In genomic region chr2:230684222-230685164, GRCh38 we compare ENCODE assay signal across 9 cellular contexts. TPM values are rescaled to one million over a fixed set of nuclear protein-coding genes. Genes with fewer than 3 reads are reported as not detected.
DNase-seq lines count a peak whose midpoint lies in the region; ATAC-seq and TF ChIP-seq lines count a peak whose summit lies in the region.
"Had no signal": no experiment of that assay in that cellular context is flagged by ENCODE, and none has a peak within 500 bp of the region (broad histone marks: within the 10 kb centered on the region; RNA-seq: fewer than 3 reads in every experiment).

No MANE protein-coding gene starts in this region.

- H3K27me3 Mint-ChIP-seq in endothelial cell (ENCODE audit: unreplicated experiment): peaks cover 2% of the 10 kb centered on the region

- no peak for TF ChIP-seq CTCF in endothelial cell (IDR thresholded peaks at IDR 0.05; ENCODE audit: unreplicated experiment)

- H3K4me1 Mint-ChIP-seq in endothelial cell (ENCODE audit: unreplicated experiment): no peaks in the 10 kb centered on the region

- peak; percentile 65 for DNase-seq in NCI-H2029 (lab: John Stamatoyannopoulos, UW)
- DNase-seq in NCI-H2029 treated with DMSO at 0.1 percent for 48 hours (lab: John Stamatoyannopoulos, UW): no peak
- peak; percentile 56 for DNase-seq in NCI-H510A treated with DMSO at 0.1 percent for 48 hours (lab: John Stamatoyannopoulos, UW)
- DNase-seq in endothelial cell (ENCODE audit: low spot score): no peak
- DNase-seq in renal cortical epithelial cell (ENCODE audit: low read depth): peak; percentile 92
- no peak for DNase-seq in ecto neural progenitor cell (ENCODE audit: low spot score)
- no peak for DNase-seq in stimulated activated CD4-positive, alpha-beta T cell treated with anti-CD3 and anti-CD28 coated beads, Interleukin-4, amount 100 ng/mL, for 4 hours

- H3K36me3 Mint-ChIP-seq in endothelial cell (ENCODE audit: low read depth, unreplicated experiment): no peaks in the 10 kb centered on the region

- H3K9me3 Mint-ChIP-seq in endothelial cell (ENCODE audit: unreplicated experiment): no peaks in the 10 kb centered on the region

- peak overlapping the region; percentile 64 for H3K27ac Mint-ChIP-seq in endothelial cell (ENCODE audit: unreplicated experiment)

- ATAC-seq in GM18858 (IDR thresholded peaks at IDR 0.05; ENCODE audit: unreplicated experiment): no peak
- ATAC-seq: activated CD4-positive, CD25-positive, alpha-beta regulatory T cell treated with anti-CD3 and anti-CD28 coated beads, Interleukin-2, amount 50 U/mL, for 24 hours had no signal

- no peak overlapping the region for H3K4me3 Mint-ChIP-seq in endothelial cell (ENCODE audit: unreplicated experiment)

RNA-seq across cellular contexts. Expression of gene CAB39, which starts 28.1 kb away (rescaled TPM):
- total RNA-seq in endothelial cell (ENCODE audit: unreplicated experiment): 48.7 TPM
- 148 and 169 TPM in 2 replicates for total RNA-seq in renal cortical epithelial cell

Comparison
In these comparisons a context has a peak if more than half of its experiments do, and no peak if none do; other contexts are left out.
1. DNase-seq: peak in NCI-H2029 (single experiment), NCI-H510A treated with DMSO at 0.1 percent for 48 hours (single experiment) and renal cortical epithelial cell (single experiment); none in NCI-H2029 treated with DMSO at 0.1 percent for 48 hours (single experiment), endothelial cell (single experiment), ecto neural progenitor cell (single experiment) and stimulated activated CD4-positive, alpha-beta T cell treated with anti-CD3 and anti-CD28 coated beads, Interleukin-4, amount 100 ng/mL, for 4 hours (0 of 2).